19 cellular contexts compared by ENCODE assay signal in the genomic region with DNA sequence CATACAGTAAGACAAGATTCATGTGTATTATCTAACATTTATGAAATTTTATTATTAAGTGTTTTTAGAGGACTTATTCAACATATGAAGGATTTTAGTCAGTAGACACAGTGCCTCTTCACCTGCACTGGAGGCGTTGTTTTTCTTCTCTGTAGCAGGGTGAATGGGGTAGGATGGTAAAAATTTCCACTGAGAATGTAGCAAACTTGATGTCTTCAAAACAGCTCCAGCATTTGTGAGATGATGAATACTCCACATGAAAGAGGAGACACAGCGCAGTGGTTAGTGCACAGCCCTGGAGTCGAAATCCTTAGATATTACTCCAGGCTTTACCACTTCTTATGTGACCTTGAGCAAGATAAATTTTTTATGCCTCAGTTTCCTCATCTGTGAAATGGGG.
DNase-seq lines count a peak whose midpoint lies in the region; ATAC-seq lines count a peak whose summit lies in the region.
"Had no signal": no experiment of that assay in that cellular context is flagged by ENCODE, and none has a peak within 500 bp of the region (broad histone marks: within the 10 kb centered on the region; RNA-seq: fewer than 3 reads in every experiment).

No MANE protein-coding gene starts in this region.

- CTCF ChIA-PET in activated CD4-positive, alpha-beta T cell treated with anti-CD3 and anti-CD28 coated beads for 36 hours (lab: Charles Lee) = no interaction called here

- H3K4me3 Mint-ChIP-seq in activated CD4-positive, alpha-beta T cell treated with anti-CD3 and anti-CD28 coated beads for 36 hours = no peak overlapping the region
- no peak overlapping the region for H3K4me3 Mint-ChIP-seq in activated T-cell treated with anti-CD3 and anti-CD28 coated beads, Interleukin-2, amount 50 U/mL, for 24 hours
- H3K4me3 Mint-ChIP-seq in activated naive CD8-positive, alpha-beta T cell treated with anti-CD3 and anti-CD28 coated beads, Interleukin-2, amount 50 U/mL, for 24 hours = no peak overlapping the region
- H3K4me3 Mint-ChIP-seq in activated naive CD8-positive, alpha-beta T cell treated with anti-CD3 and anti-CD28 coated beads for 36 hours = no peak overlapping the region
- H3K4me3 Mint-ChIP-seq: B cell; CD4-positive, CD25-positive, alpha-beta regulatory T cell; CD8-positive, alpha-beta T cell had no signal

- POLR2A ChIA-PET in activated CD4-positive, alpha-beta T cell treated with anti-CD3 and anti-CD28 coated beads for 36 hours (lab: Charles Lee) = no interaction called here

- no peak for DNase-seq in activated CD4-positive, alpha-beta T cell treated with anti-CD3 and anti-CD28 coated beads for 36 hours
- no peak for DNase-seq in activated CD4-positive, alpha-beta T cell treated with anti-CD3 and anti-CD28 coated beads, Interleukin-2, amount 50 U/mL, for 48 hours
- no peak for DNase-seq in activated T-cell treated with anti-CD3 and anti-CD28 coated beads, Interleukin-2, amount 50 U/mL, for 24 hours
- no peak for DNase-seq in activated T-cell treated with anti-CD3 and anti-CD28 coated beads for 4 hours
- no peak for DNase-seq in activated naive CD8-positive, alpha-beta T cell treated with anti-CD3 and anti-CD28 coated beads, Interleukin-2, amount 50 U/mL, for 24 hours
- no peak for DNase-seq in activated naive CD8-positive, alpha-beta T cell treated with anti-CD3 and anti-CD28 coated beads for 36 hours
- DNase-seq in DMS153 treated with DMSO at 0.1 percent for 48 hours (lab: John Stamatoyannopoulos, UW; ENCODE audit: unreplicated experiment) = no peak
- DNase-seq: Caco-2; CD4-positive, CD25-positive, alpha-beta regulatory T cell; CD8-positive, alpha-beta T cell; DMS153; DMS79; EL; GDM1; GM23248; H7; HCEC 1CT had no signal

- peak; percentile 52 for ATAC-seq in activated CD4-positive, alpha-beta T cell treated with anti-CD3 and anti-CD28 coated beads for 36 hours
- ATAC-seq in activated naive CD8-positive, alpha-beta T cell treated with anti-CD3 and anti-CD28 coated beads, Interleukin-2, amount 50 U/mL, for 24 hours = peak; percentile 71
- ATAC-seq: CD8-positive, alpha-beta T cell; GM12878 had no signal

- peak overlapping the region; percentile 31 for H3K27ac Mint-ChIP-seq in activated CD4-positive, alpha-beta T cell treated with anti-CD3 and anti-CD28 coated beads for 36 hours
- peak overlapping the region; percentile 40 for H3K27ac Mint-ChIP-seq in activated T-cell treated with anti-CD3 and anti-CD28 coated beads, Interleukin-2, amount 50 U/mL, for 24 hours
- H3K27ac Mint-ChIP-seq in activated naive CD8-positive, alpha-beta T cell treated with anti-CD3 and anti-CD28 coated beads, Interleukin-2, amount 50 U/mL, for 24 hours = no peak overlapping the region
- H3K27ac Mint-ChIP-seq in activated naive CD8-positive, alpha-beta T cell treated with anti-CD3 and anti-CD28 coated beads for 36 hours = no peak overlapping the region
- H3K27ac Mint-ChIP-seq: B cell; CD4-positive, CD25-positive, alpha-beta regulatory T cell; CD8-positive, alpha-beta T cell had no signal

- no peaks in the 10 kb centered on the region for H3K27me3 Mint-ChIP-seq in activated CD4-positive, alpha-beta T cell treated with anti-CD3 and anti-CD28 coated beads for 36 hours
- H3K27me3 Mint-ChIP-seq in activated T-cell treated with anti-CD3 and anti-CD28 coated beads, Interleukin-2, amount 50 U/mL, for 24 hours = no peaks in the 10 kb centered on the region
- H3K27me3 Mint-ChIP-seq in activated naive CD8-positive, alpha-beta T cell treated with anti-CD3 and anti-CD28 coated beads, Interleukin-2, amount 50 U/mL, for 24 hours = peaks cover 6% of the 10 kb centered on the region
- peaks cover 3% of the 10 kb centered on the region for H3K27me3 Mint-ChIP-seq in activated naive CD8-positive, alpha-beta T cell treated with anti-CD3 and anti-CD28 coated beads for 36 hours
- H3K27me3 Mint-ChIP-seq: CD4-positive, CD25-positive, alpha-beta regulatory T cell had no signal

- peaks cover 30% of the 10 kb centered on the region for H3K4me1 Mint-ChIP-seq in activated CD4-positive, alpha-beta T cell treated with anti-CD3 and anti-CD28 coated beads for 36 hours
- peaks cover 43% of the 10 kb centered on the region for H3K4me1 Mint-ChIP-seq in activated T-cell treated with anti-CD3 and anti-CD28 coated beads, Interleukin-2, amount 50 U/mL, for 24 hours (ENCODE audit: low read depth)
- peaks cover 32% of the 10 kb centered on the region for H3K4me1 Mint-ChIP-seq in activated naive CD8-positive, alpha-beta T cell treated with anti-CD3 and anti-CD28 coated beads, Interleukin-2, amount 50 U/mL, for 24 hours
- peaks cover 23% of the 10 kb centered on the region for H3K4me1 Mint-ChIP-seq in activated naive CD8-positive, alpha-beta T cell treated with anti-CD3 and anti-CD28 coated beads for 36 hours
- H3K4me1 Mint-ChIP-seq: B cell; CD4-positive, CD25-positive, alpha-beta regulatory T cell had no signal

- intact Hi-C loops in activated CD4-positive, alpha-beta T cell treated with anti-CD3 and anti-CD28 coated beads for 36 hours (cut with DNase I, micrococcal nuclease) = loop anchor here in 1 of 2 experiments (5.0 kb wide), 1 partner anchor 34 kb away; no protein-coding TSS in a partner anchor

- no peaks in the 10 kb centered on the region for H3K36me3 Mint-ChIP-seq in activated CD4-positive, alpha-beta T cell treated with anti-CD3 and anti-CD28 coated beads for 36 hours (ENCODE audit: low read depth)
- no peaks in the 10 kb centered on the region for H3K36me3 Mint-ChIP-seq in activated T-cell treated with anti-CD3 and anti-CD28 coated beads, Interleukin-2, amount 50 U/mL, for 24 hours (ENCODE audit: low read depth)
- no peaks in the 10 kb centered on the region for H3K36me3 Mint-ChIP-seq in activated naive CD8-positive, alpha-beta T cell treated with anti-CD3 and anti-CD28 coated beads, Interleukin-2, amount 50 U/mL, for 24 hours (ENCODE audit: low read depth)
- no peaks in the 10 kb centered on the region for H3K36me3 Mint-ChIP-seq in activated naive CD8-positive, alpha-beta T cell treated with anti-CD3 and anti-CD28 coated beads for 36 hours
- H3K36me3 Mint-ChIP-seq: CD4-positive, CD25-positive, alpha-beta regulatory T cell; CD8-positive, alpha-beta T cell had no signal

- no peaks in the 10 kb centered on the region for H3K9me3 Mint-ChIP-seq in activated CD4-positive, alpha-beta T cell treated with anti-CD3 and anti-CD28 coated beads for 36 hours (ENCODE audit: low read depth)
- no peaks in the 10 kb centered on the region for H3K9me3 Mint-ChIP-seq in activated T-cell treated with anti-CD3 and anti-CD28 coated beads, Interleukin-2, amount 50 U/mL, for 24 hours
- H3K9me3 Mint-ChIP-seq in activated naive CD8-positive, alpha-beta T cell treated with anti-CD3 and anti-CD28 coated beads, Interleukin-2, amount 50 U/mL, for 24 hours = no peaks in the 10 kb centered on the region
- H3K9me3 Mint-ChIP-seq in activated naive CD8-positive, alpha-beta T cell treated with anti-CD3 and anti-CD28 coated beads for 36 hours = no peaks in the 10 kb centered on the region
- H3K9me3 Mint-ChIP-seq: CD4-positive, CD25-positive, alpha-beta regulatory T cell; CD8-positive, alpha-beta T cell had no signal

Comparison
In these comparisons a context has a peak if more than half of its experiments do, and no peak if none do; other contexts are left out.
1. H3K27ac Mint-ChIP-seq: peak in activated CD4-positive, alpha-beta T cell treated with anti-CD3 and anti-CD28 coated beads for 36 hours (single experiment) and activated T-cell treated with anti-CD3 and anti-CD28 coated beads, Interleukin-2, amount 50 U/mL, for 24 hours (single experiment); none in activated naive CD8-positive, alpha-beta T cell treated with anti-CD3 and anti-CD28 coated beads, Interleukin-2, amount 50 U/mL, for 24 hours (single experiment) and activated naive CD8-positive, alpha-beta T cell treated with anti-CD3 and anti-CD28 coated beads for 36 hours (single experiment).